In the genomic region with DNA sequence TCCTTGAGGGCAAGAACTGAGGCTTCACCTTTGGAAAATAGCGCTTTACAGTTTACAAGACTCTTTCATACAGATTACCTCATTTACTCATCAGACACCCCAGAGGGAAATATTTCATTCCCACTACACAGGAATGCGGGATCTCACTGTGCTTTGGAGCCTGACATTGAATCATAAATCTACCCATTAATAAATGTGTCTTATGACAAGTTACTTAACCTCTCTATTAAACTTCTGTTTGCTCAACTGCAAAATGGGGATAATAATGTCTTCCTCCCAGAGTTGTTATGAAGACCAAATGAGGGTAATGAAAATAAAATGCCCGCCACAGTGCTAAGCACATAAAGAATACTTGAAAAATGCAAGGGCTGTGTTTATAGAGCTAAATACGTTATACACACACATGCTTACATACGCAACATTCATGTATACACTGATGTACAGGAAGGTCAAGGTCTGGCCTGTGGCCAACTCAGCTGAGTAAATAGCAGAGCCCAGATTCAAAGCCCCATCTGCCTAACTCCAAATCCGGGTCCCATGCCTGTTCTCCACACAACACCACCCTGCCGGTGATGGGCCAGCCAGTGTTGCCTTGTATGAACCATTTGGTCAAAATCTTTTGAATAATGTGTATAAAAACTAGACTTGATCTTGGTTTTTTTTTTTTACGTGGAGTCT, we compare ENCODE assay signal across 20 cellular contexts. TPM values are rescaled to one million over a fixed set of nuclear protein-coding genes. Genes with fewer than 3 reads are reported as not detected.
DNase-seq lines count a peak whose midpoint lies in the region.
"Had no signal": no experiment of that assay in that cellular context is flagged by ENCODE, and none has a peak within 500 bp of the region (broad histone marks: within the 10 kb centered on the region; RNA-seq: fewer than 3 reads in every experiment).

No MANE protein-coding gene starts in this region.

- no peak overlapping the region for H3K4me3 ChIP-seq in SJCRH30
- H3K4me3 ChIP-seq: dorsolateral prefrontal cortex, GM12878, left lung, SJSA1, smooth muscle cell, uterus had no signal

- H3K4me1 ChIP-seq in SJCRH30: peaks cover 20% of the 10 kb centered on the region
- H3K4me1 ChIP-seq: left lung had no signal

- H3K27ac ChIP-seq in SJCRH30: no peak overlapping the region
- H3K27ac ChIP-seq: dorsolateral prefrontal cortex, left lung, SJSA1, uterus had no signal

- no peaks in the 10 kb centered on the region for H3K27me3 ChIP-seq in SJCRH30
- H3K27me3 ChIP-seq: dorsolateral prefrontal cortex, left lung, SJSA1, uterus had no signal

- no peaks in the 10 kb centered on the region for H3K36me3 ChIP-seq in SJCRH30
- H3K36me3 ChIP-seq: left lung, SJSA1, uterus had no signal

- DNase-seq in DMS53 treated with DMSO at 0.1 percent for 48 hours (lab: John Stamatoyannopoulos, UW; ENCODE audit: unreplicated experiment) (peak; percentile 76), NCI-H1417 (lab: John Stamatoyannopoulos, UW) (peak in 2 of 3 experiments; percentile 77 to 92), SJCRH30 (peak; percentile 74 to 77), lung microvascular endothelial cell (ENCODE audit: low read depth in 2 of 2) (peak; percentile 60 to 85), AG08396 (ENCODE audit: low spot score) (no peak)
- DNase-seq in activated naive CD4-positive, alpha-beta T cell treated with anti-CD3 and anti-CD28 coated beads, Interleukin-2, amount 50 U/mL, for 16 hours: no peak
- no peak for DNase-seq in activated naive CD4-positive, alpha-beta T cell treated with Interleukin-2 at 50 U/mL for 16 hours
- DNase-seq: activated CD8-positive, alpha-beta memory T cell treated with anti-CD3 and anti-CD28 coated beads for 24 hours; activated effector memory CD4-positive, alpha-beta T cell treated with anti-CD3 and anti-CD28 coated beads, Interleukin-2, amount 50 U/mL, for 16 hours; dorsolateral prefrontal cortex; H9; KG1; left lung; NCI-H1694; posterior cingulate gyrus; stimulated activated naive CD4-positive, alpha-beta T cell treated with Interleukin-2 at 50 U/mL for 16 hours; uterus had no signal

- H3K9me3 ChIP-seq in SJCRH30 (replicated peaks): no peaks in the 10 kb centered on the region
- H3K9me3 ChIP-seq: left lung, SJSA1, uterus had no signal

RNA-seq across cellular contexts. Expression of gene CALM2, which starts 56.6 kb away (rescaled TPM):
- total RNA-seq in SJCRH30 (2014; rRNA removed; shearing (Covaris generic)): 629 and 678 TPM in 2 replicates
- total RNA-seq in lung microvascular endothelial cell: 345 and 358 TPM in 2 replicates

Comparison
In these comparisons a context has a peak if more than half of its experiments do, and no peak if none do; other contexts are left out.
1. DNase-seq: peak in DMS53 treated with DMSO at 0.1 percent for 48 hours (single experiment), NCI-H1417 (2 of 3), SJCRH30 (2 of 2) and lung microvascular endothelial cell (2 of 2); none in activated naive CD4-positive, alpha-beta T cell treated with anti-CD3 and anti-CD28 coated beads, Interleukin-2, amount 50 U/mL, for 16 hours (single experiment), activated naive CD4-positive, alpha-beta T cell treated with Interleukin-2 at 50 U/mL for 16 hours (single experiment) and AG08396 (single experiment).